8 cellular contexts compared by ENCODE assay signal in genomic region chr4:52659016-52659721, GRCh38. TPM values are rescaled to one million over a fixed set of nuclear protein-coding genes. Genes with fewer than 3 reads are reported as not detected.
DNase-seq lines count a peak whose midpoint lies in the region; ATAC-seq and TF ChIP-seq lines count a peak whose summit lies in the region.

Gene USP46, minus strand, starts transcription at chr4:52659301. Its CDS starts 151 bp downstream, at chr4:52659150.

- TF ChIP-seq CTCF in parathyroid adenoma (IDR thresholded peaks at IDR 0.05): no peak

- H3K9me3 ChIP-seq in adipocyte (ENCODE audit: control insufficient read depth, low read length): no peaks in the 10 kb centered on the region
- no peaks in the 10 kb centered on the region for H3K9me3 ChIP-seq in parathyroid adenoma (ENCODE audit: control insufficient read depth, low read length)

- H3K27ac Mint-ChIP-seq in IgD-negative memory B cell: peak within 1 kb of the TSS in 2 of 3 donors; percentile 39 to 80

- peak within 1 kb of the TSS; percentile 90 to 95 (median 92) for H3K4me3 Mint-ChIP-seq in IgD-negative memory B cell

- no peaks in the 10 kb centered on the region for H3K79me2 ChIP-seq in parathyroid adenoma

- H3K36me3 ChIP-seq in adipocyte (ENCODE audit: control insufficient read depth, insufficient read depth, low read length, severe bottlenecking) (peaks cover 8% of the 10 kb centered on the region), parathyroid adenoma (ENCODE audit: control insufficient read depth, insufficient read depth, low read length) (no peaks in the 10 kb centered on the region), urinary bladder (ENCODE audit: insufficient read depth) (no peaks in the 10 kb centered on the region)

- intact Hi-C loops in cardiac septum (cut with DNase I): loop anchor here (1.0 to 2.0 kb wide), 3 partner anchors 53 to 210 kb away; no protein-coding TSS in a partner anchor

- H3K4me1 ChIP-seq in adipocyte (ENCODE audit: control insufficient read depth, insufficient read depth, low read length): peaks cover 35% of the 10 kb centered on the region
- H3K4me1 ChIP-seq in parathyroid adenoma: no peaks in the 10 kb centered on the region
- no peaks in the 10 kb centered on the region for H3K4me1 ChIP-seq in urinary bladder (ENCODE audit: insufficient read depth)

- H3K36me3 Mint-ChIP-seq in IgD-negative memory B cell: no peaks in the 10 kb centered on the region

- H3K4me3 ChIP-seq in adipocyte (ENCODE audit: low read length) (peak within 1 kb of the TSS; percentile 92), parathyroid adenoma (ENCODE audit: low read depth, low read length) (peak within 1 kb of the TSS; percentile 69), urinary bladder (ENCODE audit: low read depth, low read length) (peak within 1 kb of the TSS; percentile 99)

- H3K27ac ChIP-seq in parathyroid adenoma (peak within 1 kb of the TSS; percentile 60), urinary bladder (ENCODE audit: low read depth) (peak within 1 kb of the TSS; percentile 92)

- H3K4me1 Mint-ChIP-seq in IgD-negative memory B cell: peaks cover 11 to 24% (median 18%) of the 10 kb centered on the region in 3 donors

- WGBS in urinary bladder: under 1% methylated on average over 84 of the region's 90 CpGs

- ATAC-seq in GM21576 (IDR thresholded peaks at IDR 0.05; ENCODE audit: unreplicated experiment): peak; percentile 72

- H3K9me3 Mint-ChIP-seq in IgD-negative memory B cell: no peaks in the 10 kb centered on the region

- peak within 1 kb of the TSS; percentile 94 for H3K9ac ChIP-seq in adipocyte (ENCODE audit: low read length)
- H3K9ac ChIP-seq in parathyroid adenoma: peak within 1 kb of the TSS; percentile 19

- peak within 1 kb of the TSS; percentile 64 for H3K4me2 ChIP-seq in parathyroid adenoma (ENCODE audit: low read length)

- no peaks in the 10 kb centered on the region for H3K27me3 ChIP-seq in adipocyte (replicated peaks; ENCODE audit: control insufficient read depth, insufficient read depth, low read length)
- no peaks in the 10 kb centered on the region for H3K27me3 ChIP-seq in parathyroid adenoma (ENCODE audit: control insufficient read depth, insufficient read depth, low read length)

- no peaks in the 10 kb centered on the region for H3K27me3 Mint-ChIP-seq in IgD-negative memory B cell

- H2AFZ ChIP-seq in parathyroid adenoma: peak within 1 kb of the TSS; percentile 91

- peak; percentile 73 for DNase-seq in GDM1 (lab: John Stamatoyannopoulos, UW)
- peak; percentile 25 for DNase-seq in SKM-1 (lab: John Stamatoyannopoulos, UW; ENCODE audit: unreplicated experiment)
- DNase-seq in adipocyte (ENCODE audit: low read depth): peak; percentile 95
- peak; percentile 90 for DNase-seq in cardiac septum (ENCODE audit: low spot score)

RNA-seq across cellular contexts. Expression of gene USP46, which starts in this region (rescaled TPM):
- 3.5 TPM for polyA plus RNA-seq in IgD-negative memory B cell
- total RNA-seq in cardiac septum: 111 TPM
- 28.2 TPM for total RNA-seq in urinary bladder
- polyA plus RNA-seq in urinary bladder: 7.3 TPM

Comparison
In these comparisons a context has a peak if more than half of its experiments do, and no peak if none do; other contexts are left out.
1. Peak in every context shown above with its lines: DNase-seq, ATAC-seq, H3K4me3 ChIP-seq and H3K27ac ChIP-seq.
2. DNase-seq: peak in every context shown above with its lines; median percentile 95 in adipocyte; 90 in cardiac septum; 73 in GDM1; 25 in SKM-1.